Comparison of ENCODE assay signal across 1 cellular context in genomic region chr16:1326946-1327618, GRCh38.
TF ChIP-seq lines count a peak whose summit lies in the region.

No MANE protein-coding gene starts in this region.

TF ChIP-seq in H1, 55 proteins besides CTCF, POLR2A, EP300 and RAD21:
- TF ChIP-seq CEBPB (IDR thresholded peaks at IDR 0.05; ENCODE audit: low read depth, low read length), result no peak
- TF ChIP-seq PHF8 (conservative IDR thresholded peaks at IDR 0.05; ENCODE audit: low read depth, low read length), result no peak
- TF ChIP-seq ZNF274 (IDR thresholded peaks at IDR 0.05; ENCODE audit: borderline replicate concordance, extremely low read depth, low read length), result no peak
- TF ChIP-seq CHD7 (IDR thresholded peaks at IDR 0.05; ENCODE audit: insufficient replicate concordance, low read length), result no peak
- TF ChIP-seq E2F6 (IDR thresholded peaks at IDR 0.05), result no peak
- TF ChIP-seq SIRT6 (IDR thresholded peaks at IDR 0.05; ENCODE audit: low read length), result no peak
- no peak for TF ChIP-seq YY1 (IDR thresholded peaks at IDR 0.05; ENCODE audit: low read depth, low read length)
- no peak for TF ChIP-seq KDM4A (IDR thresholded peaks at IDR 0.05; ENCODE audit: low read depth, low read length, severe bottlenecking)
- no peak for TF ChIP-seq ATF2 (IDR thresholded peaks at IDR 0.05; ENCODE audit: low read length)
- no peak for TF ChIP-seq USF2 (IDR thresholded peaks at IDR 0.05; ENCODE audit: low read length)
- no peak for TF ChIP-seq HDAC6 (IDR thresholded peaks at IDR 0.05; ENCODE audit: low read depth, low read length)
- TF ChIP-seq SIN3A (conservative IDR thresholded peaks at IDR 0.05 in 1 of 2, IDR thresholded peaks at IDR 0.05 in 1 of 2; ENCODE audit: low read depth in 1 of 2, low read length in 2 of 2), result no peak
- TF ChIP-seq BRCA1 (IDR thresholded peaks at IDR 0.05; ENCODE audit: low read depth, low read length), result no peak
- TF ChIP-seq TBP (IDR thresholded peaks at IDR 0.05; ENCODE audit: low read depth, low read length), result no peak
- no peak for TF ChIP-seq NRF1 (IDR thresholded peaks at IDR 0.05; ENCODE audit: low read depth, low read length)
- no peak for TF ChIP-seq ATF3 (IDR thresholded peaks at IDR 0.05; ENCODE audit: insufficient read depth, low read depth, low read length)
- no peak for TF ChIP-seq TCF12 (IDR thresholded peaks at IDR 0.05; ENCODE audit: low read depth, low read length)
- TF ChIP-seq CREB1 (IDR thresholded peaks at IDR 0.05), result no peak
